11 cellular contexts compared by ENCODE assay signal in the genomic region with DNA sequence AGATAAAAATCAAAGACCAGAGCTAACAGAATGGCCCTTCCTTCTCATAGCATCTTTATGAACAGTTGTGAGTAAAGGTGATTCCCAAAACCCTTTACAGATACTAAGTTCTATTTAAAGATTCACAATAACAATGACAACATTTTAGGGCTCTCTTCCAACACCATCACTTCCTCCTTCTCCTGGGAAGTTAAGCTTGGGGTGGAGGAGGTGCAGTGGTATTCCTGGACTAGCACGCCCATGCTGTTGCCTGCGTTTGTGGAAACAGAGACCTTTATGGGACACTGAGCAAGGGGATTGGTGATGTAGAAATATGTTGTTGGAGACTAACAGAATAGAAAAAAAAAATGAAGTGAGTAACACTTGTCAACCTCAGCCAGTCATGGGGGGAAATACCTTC. TPM values are rescaled to one million over a fixed set of nuclear protein-coding genes. Genes with fewer than 3 reads are reported as not detected.
A peak's percentile ranks its signal among the peaks of the same experiment; 100 is the strongest.
DNase-seq lines count a peak whose midpoint lies in the region; ATAC-seq and TF ChIP-seq lines count a peak whose summit lies in the region.
"Had no signal": no experiment of that assay in that cellular context is flagged by ENCODE, and none has a peak within 500 bp of the region (broad histone marks: within the 10 kb centered on the region; RNA-seq: fewer than 3 reads in every experiment).

No MANE protein-coding gene starts in this region.

- H3K9me3 ChIP-seq in breast epithelium (no peaks in the 10 kb centered on the region), left ventricle myocardium inferior (replicated peaks) (no peaks in the 10 kb centered on the region), sigmoid colon (no peaks in the 10 kb centered on the region)

- H2AFZ ChIP-seq in GM23338, result no peak overlapping the region

- peaks cover 3% of the 10 kb centered on the region for H3K27me3 Mint-ChIP-seq in GM23338 (ENCODE audit: insufficient read depth, low read depth, poor library complexity)
- peaks cover 5% of the 10 kb centered on the region for H3K27me3 Mint-ChIP-seq in T-helper 2 cell treated with Interferon-gamma antibody and Interleukin-4, amounts not matched to agents 5 μg/mL and 100 μg/mL, for 36 hours (ENCODE audit: low read depth)

- H3K4me3 ChIP-seq in GM23338, result no peak overlapping the region
- H3K4me3 ChIP-seq in breast epithelium, result no peak overlapping the region
- no peak overlapping the region for H3K4me3 ChIP-seq in left ventricle myocardium inferior
- no peak overlapping the region for H3K4me3 ChIP-seq in sigmoid colon

- no peak for DNase-seq in GM23338 (ENCODE audit: low spot score)
- DNase-seq in breast epithelium (ENCODE audit: low spot score in 2 of 2), result no peak
- DNase-seq in left ventricle myocardium inferior, result no peak
- DNase-seq in sigmoid colon, result no peak
- DNase-seq in AG08395 (ENCODE audit: low spot score), result no peak
- DNase-seq in GF-D8 (lab: John Stamatoyannopoulos, UW), result no peak
- no peak for DNase-seq in T-helper 2 cell treated with Interferon-gamma antibody and Interleukin-4, amounts not matched to agents 5 μg/mL and 100 μg/mL, for 36 hours (ENCODE audit: low spot score)
- no peak for DNase-seq in putamen (ENCODE audit: low spot score)
- DNase-seq: activated gamma-delta T cell treated with Interleukin-2 at 50 U/mL for 16 hours, NCI-H446, SHP77 had no signal

- peaks cover 26% of the 10 kb centered on the region for H3K4me1 Mint-ChIP-seq in GM23338
- H3K4me1 Mint-ChIP-seq in T-helper 2 cell treated with Interferon-gamma antibody and Interleukin-4, amounts not matched to agents 5 μg/mL and 100 μg/mL, for 36 hours (ENCODE audit: low read depth), result peaks cover 8% of the 10 kb centered on the region

- TF ChIP-seq EP300 in sigmoid colon (IDR thresholded peaks at IDR 0.05), result no peak

- no peaks in the 10 kb centered on the region for H3F3A ChIP-seq in GM23338 (replicated peaks; ENCODE audit: low read depth)

- H3K4me1 ChIP-seq in GM23338 (ENCODE audit: insufficient read depth), result peaks cover 29% of the 10 kb centered on the region
- H3K4me1 ChIP-seq in breast epithelium, result peaks cover 0 to 21% of the 10 kb centered on the region in 2 donors
- H3K4me1 ChIP-seq in left ventricle myocardium inferior, result peaks cover 56% of the 10 kb centered on the region
- H3K4me1 ChIP-seq in sigmoid colon, result peaks cover 0 to 29% (median 24%) of the 10 kb centered on the region in 4 donors

- TF ChIP-seq POLR2A in breast epithelium (IDR thresholded peaks at IDR 0.05) (no peak), sigmoid colon (IDR thresholded peaks at IDR 0.05) (no peak)

- 17 to 64% methylated on average over 2 of the region's 2 CpGs for WGBS in sigmoid colon, 2 donors

- peaks cover 5% of the 10 kb centered on the region; the same call in 1 of the 2 replicates for H4K20me1 ChIP-seq in GM23338 (replicated peaks; ENCODE audit: insufficient read depth)

- intact Hi-C loops in breast epithelium (cut with DNase I; ENCODE audit: low total_unique reads), result loop anchor here (2.0 kb wide), 1 partner anchor 65 kb away; no protein-coding TSS in a partner anchor
- intact Hi-C loops in left ventricle myocardium inferior (cut with micrococcal nuclease), result no loop called here
- intact Hi-C loops in sigmoid colon (cut with DNase I), result no loop called here

- H3K27ac Mint-ChIP-seq in GM23338, result peak overlapping the region; percentile 26; the same call in 1 of the 2 replicates
- no peak overlapping the region for H3K27ac Mint-ChIP-seq in T-helper 2 cell treated with Interferon-gamma antibody and Interleukin-4, amounts not matched to agents 5 μg/mL and 100 μg/mL, for 36 hours

- TF ChIP-seq CTCF in GM23338 (conservative IDR thresholded peaks at IDR 0.05; ENCODE audit: low read depth in 2 of 2) (no peak), breast epithelium (IDR thresholded peaks at IDR 0.05) (no peak), left ventricle myocardium inferior (IDR thresholded peaks at IDR 0.05; ENCODE audit: borderline replicate concordance) (no peak), sigmoid colon (IDR thresholded peaks at IDR 0.05) (no peak)

- no peak for ATAC-seq in GM23338

- H3K27ac ChIP-seq in GM23338 (ENCODE audit: low read depth) (no peak overlapping the region; the same call in 1 of the 2 replicates), breast epithelium (peak overlapping the region; percentile 54 to 83), left ventricle myocardium inferior (replicated peaks) (peak overlapping the region; percentile 83), sigmoid colon (peak overlapping the region in 3 of 4 donors; percentile 18 to 66 (median 43))

- H3K9me2 ChIP-seq in GM23338 (ENCODE audit: insufficient read depth), result no peaks in the 10 kb centered on the region

- H3K4me2 ChIP-seq in GM23338, result no peak overlapping the region

- no peaks in the 10 kb centered on the region for H3K36me3 ChIP-seq in GM23338 (ENCODE audit: insufficient read depth)
- no peaks in the 10 kb centered on the region for H3K36me3 ChIP-seq in breast epithelium
- no peaks in the 10 kb centered on the region for H3K36me3 ChIP-seq in left ventricle myocardium inferior
- H3K36me3 ChIP-seq in sigmoid colon, result no peaks in the 10 kb centered on the region

- peaks cover 86% of the 10 kb centered on the region for H3K79me2 ChIP-seq in GM23338 (replicated peaks; ENCODE audit: insufficient read depth)

- no peaks in the 10 kb centered on the region for H3K27me3 ChIP-seq in GM23338 (ENCODE audit: insufficient read depth)
- no peaks in the 10 kb centered on the region for H3K27me3 ChIP-seq in breast epithelium
- H3K27me3 ChIP-seq in left ventricle myocardium inferior (ENCODE audit: low read depth), result no peaks in the 10 kb centered on the region
- H3K27me3 ChIP-seq in sigmoid colon, result no peaks in the 10 kb centered on the region

- H3K4me3 Mint-ChIP-seq in GM23338, result no peak overlapping the region
- H3K4me3 Mint-ChIP-seq in T-helper 2 cell treated with Interferon-gamma antibody and Interleukin-4, amounts not matched to agents 5 μg/mL and 100 μg/mL, for 36 hours, result no peak overlapping the region

- no peaks in the 10 kb centered on the region; the same call in 2 of the 3 replicates for H3K36me3 Mint-ChIP-seq in GM23338 (ENCODE audit: low read depth)
- H3K36me3 Mint-ChIP-seq in T-helper 2 cell treated with Interferon-gamma antibody and Interleukin-4, amounts not matched to agents 5 μg/mL and 100 μg/mL, for 36 hours (ENCODE audit: low read depth), result peaks cover 7% of the 10 kb centered on the region

- H3K9me3 Mint-ChIP-seq in GM23338, result no peaks in the 10 kb centered on the region
- no peaks in the 10 kb centered on the region for H3K9me3 Mint-ChIP-seq in T-helper 2 cell treated with Interferon-gamma antibody and Interleukin-4, amounts not matched to agents 5 μg/mL and 100 μg/mL, for 36 hours

RNA-seq across cellular contexts. Expression of a gene that starts 22.5 kb away (rescaled TPM):
- total RNA-seq in GM23338 (2014; rRNA removed; shearing (Covaris generic)), result 86.5 and 100 TPM in 2 replicates
- polyA plus RNA-seq in GM23338 (2016; fragmentation: Nextera tagmentation; extraction: Ambion mirVana) (21.7 and 34.3 TPM in 2 replicates), sigmoid colon (10 to 100 TPM; 25.8 to 66.9 (median 45.1) TPM)
- total RNA-seq in breast epithelium (100 to 1,000 TPM in 2 of 3 donors, 10 to 100 TPM in 1; 81.4 to 308 (median 303) TPM), left ventricle myocardium inferior (186 TPM), sigmoid colon (10 to 100 TPM; 40.7 to 70.6 (median 56.2) TPM)
